Comparison of ENCODE assay signal across 1 cellular context in the genomic region with DNA sequence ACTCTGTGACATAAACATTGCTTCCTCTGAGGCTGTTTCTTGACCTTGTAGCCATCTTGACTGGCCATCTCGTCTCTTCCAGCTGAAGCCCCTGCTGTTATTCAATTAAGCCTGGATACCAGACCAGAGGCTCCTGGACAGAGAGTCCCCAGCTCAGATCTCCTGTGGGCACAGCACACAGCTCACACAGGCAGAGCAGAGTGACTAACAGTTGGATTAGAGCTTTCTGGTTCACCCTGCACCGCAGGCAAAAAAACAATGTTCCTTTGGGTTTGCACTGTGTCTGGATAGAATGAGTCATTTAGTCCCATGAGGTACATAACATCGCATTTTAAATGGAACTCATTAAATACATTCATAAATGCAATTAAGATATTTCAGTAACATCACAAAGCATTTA.
TF ChIP-seq lines count a peak whose summit lies in the region.

No MANE protein-coding gene starts in this region.

TF ChIP-seq in GM23338, 12 proteins besides CTCF, POLR2A, EP300 and RAD21 (continued from another document):
- TF ChIP-seq, protein P1, sequence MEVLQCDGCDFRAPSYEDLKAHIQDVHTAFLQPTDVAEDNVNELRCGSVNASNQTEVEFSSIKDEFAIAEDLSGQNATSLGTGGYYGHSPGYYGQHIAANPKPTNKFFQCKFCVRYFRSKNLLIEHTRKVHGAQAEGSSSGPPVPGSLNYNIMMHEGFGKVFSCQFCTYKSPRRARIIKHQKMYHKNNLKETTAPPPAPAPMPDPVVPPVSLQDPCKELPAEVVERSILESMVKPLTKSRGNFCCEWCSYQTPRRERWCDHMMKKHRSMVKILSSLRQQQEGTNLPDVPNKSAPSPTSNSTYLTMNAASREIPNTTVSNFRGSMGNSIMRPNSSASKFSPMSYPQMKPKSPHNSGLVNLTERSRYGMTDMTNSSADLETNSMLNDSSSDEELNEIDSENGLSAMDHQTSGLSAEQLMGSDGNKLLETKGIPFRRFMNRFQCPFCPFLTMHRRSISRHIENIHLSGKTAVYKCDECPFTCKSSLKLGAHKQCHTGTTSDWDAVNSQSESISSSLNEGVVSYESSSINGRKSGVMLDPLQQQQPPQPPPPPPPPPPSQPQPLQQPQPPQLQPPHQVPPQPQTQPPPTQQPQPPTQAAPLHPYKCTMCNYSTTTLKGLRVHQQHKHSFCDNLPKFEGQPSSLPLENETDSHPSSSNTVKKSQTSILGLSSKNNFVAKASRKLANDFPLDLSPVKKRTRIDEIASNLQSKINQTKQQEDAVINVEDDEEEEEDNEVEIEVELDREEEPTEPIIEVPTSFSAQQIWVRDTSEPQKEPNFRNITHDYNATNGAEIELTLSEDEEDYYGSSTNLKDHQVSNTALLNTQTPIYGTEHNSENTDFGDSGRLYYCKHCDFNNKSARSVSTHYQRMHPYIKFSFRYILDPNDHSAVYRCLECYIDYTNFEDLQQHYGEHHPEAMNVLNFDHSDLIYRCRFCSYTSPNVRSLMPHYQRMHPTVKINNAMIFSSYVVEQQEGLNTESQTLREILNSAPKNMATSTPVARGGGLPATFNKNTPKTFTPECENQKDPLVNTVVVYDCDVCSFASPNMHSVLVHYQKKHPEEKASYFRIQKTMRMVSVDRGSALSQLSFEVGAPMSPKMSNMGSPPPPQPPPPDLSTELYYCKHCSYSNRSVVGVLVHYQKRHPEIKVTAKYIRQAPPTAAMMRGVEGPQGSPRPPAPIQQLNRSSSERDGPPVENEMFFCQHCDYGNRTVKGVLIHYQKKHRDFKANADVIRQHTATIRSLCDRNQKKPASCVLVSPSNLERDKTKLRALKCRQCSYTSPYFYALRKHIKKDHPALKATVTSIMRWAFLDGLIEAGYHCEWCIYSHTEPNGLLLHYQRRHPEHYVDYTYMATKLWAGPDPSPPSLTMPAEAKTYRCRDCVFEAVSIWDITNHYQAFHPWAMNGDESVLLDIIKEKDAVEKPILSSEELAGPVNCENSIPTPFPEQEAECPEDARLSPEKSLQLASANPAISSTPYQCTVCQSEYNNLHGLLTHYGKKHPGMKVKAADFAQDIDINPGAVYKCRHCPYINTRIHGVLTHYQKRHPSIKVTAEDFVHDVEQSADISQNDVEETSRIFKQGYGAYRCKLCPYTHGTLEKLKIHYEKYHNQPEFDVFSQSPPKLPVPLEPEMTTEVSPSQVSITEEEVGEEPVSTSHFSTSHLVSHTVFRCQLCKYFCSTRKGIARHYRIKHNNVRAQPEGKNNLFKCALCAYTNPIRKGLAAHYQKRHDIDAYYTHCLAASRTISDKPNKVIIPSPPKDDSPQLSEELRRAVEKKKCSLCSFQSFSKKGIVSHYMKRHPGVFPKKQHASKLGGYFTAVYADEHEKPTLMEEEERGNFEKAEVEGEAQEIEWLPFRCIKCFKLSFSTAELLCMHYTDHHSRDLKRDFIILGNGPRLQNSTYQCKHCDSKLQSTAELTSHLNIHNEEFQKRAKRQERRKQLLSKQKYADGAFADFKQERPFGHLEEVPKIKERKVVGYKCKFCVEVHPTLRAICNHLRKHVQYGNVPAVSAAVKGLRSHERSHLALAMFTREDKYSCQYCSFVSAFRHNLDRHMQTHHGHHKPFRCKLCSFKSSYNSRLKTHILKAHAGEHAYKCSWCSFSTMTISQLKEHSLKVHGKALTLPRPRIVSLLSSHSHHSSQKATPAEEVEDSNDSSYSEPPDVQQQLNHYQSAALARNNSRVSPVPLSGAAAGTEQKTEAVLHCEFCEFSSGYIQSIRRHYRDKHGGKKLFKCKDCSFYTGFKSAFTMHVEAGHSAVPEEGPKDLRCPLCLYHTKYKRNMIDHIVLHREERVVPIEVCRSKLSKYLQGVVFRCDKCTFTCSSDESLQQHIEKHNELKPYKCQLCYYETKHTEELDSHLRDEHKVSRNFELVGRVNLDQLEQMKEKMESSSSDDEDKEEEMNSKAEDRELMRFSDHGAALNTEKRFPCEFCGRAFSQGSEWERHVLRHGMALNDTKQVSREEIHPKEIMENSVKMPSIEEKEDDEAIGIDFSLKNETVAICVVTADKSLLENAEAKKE (CRISPR knock-in tag; IDR thresholded peaks at IDR 0.05), result no peak
- TF ChIP-seq, protein P2, sequence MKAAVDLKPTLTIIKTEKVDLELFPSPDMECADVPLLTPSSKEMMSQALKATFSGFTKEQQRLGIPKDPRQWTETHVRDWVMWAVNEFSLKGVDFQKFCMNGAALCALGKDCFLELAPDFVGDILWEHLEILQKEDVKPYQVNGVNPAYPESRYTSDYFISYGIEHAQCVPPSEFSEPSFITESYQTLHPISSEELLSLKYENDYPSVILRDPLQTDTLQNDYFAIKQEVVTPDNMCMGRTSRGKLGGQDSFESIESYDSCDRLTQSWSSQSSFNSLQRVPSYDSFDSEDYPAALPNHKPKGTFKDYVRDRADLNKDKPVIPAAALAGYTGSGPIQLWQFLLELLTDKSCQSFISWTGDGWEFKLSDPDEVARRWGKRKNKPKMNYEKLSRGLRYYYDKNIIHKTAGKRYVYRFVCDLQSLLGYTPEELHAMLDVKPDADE (IDR thresholded peaks at IDR 0.05), result no peak
- TF ChIP-seq CREB1 (CRISPR knock-in tag; IDR thresholded peaks at IDR 0.05; ENCODE audit: low read depth) (no peak), POLR2AphosphoS5 (IDR thresholded peaks at IDR 0.05; ENCODE audit: low read depth) (no peak), EZH2phosphoT487 (IDR thresholded peaks at IDR 0.05; ENCODE audit: unreplicated experiment) (no peak)
